Comparison of ENCODE assay signal across 1 cellular context in genomic region chr14:54187439-54187838, GRCh38.
TF ChIP-seq lines count a peak whose summit lies in the region.

No MANE protein-coding gene starts in this region.

TF ChIP-seq in GM23338, 12 proteins besides CTCF, POLR2A, EP300 and RAD21 (continued from another document):
- TF ChIP-seq ZNF462 (CRISPR knock-in tag; IDR thresholded peaks at IDR 0.05), result no peak
- TF ChIP-seq REST (IDR thresholded peaks at IDR 0.05; ENCODE audit: unreplicated experiment), result no peak
- no peak for TF ChIP-seq ETS1 (IDR thresholded peaks at IDR 0.05)
- no peak for TF ChIP-seq JUNB (IDR thresholded peaks at IDR 0.05; ENCODE audit: unreplicated experiment)
- no peak for TF ChIP-seq EZH2 (IDR thresholded peaks at IDR 0.05; ENCODE audit: low read depth, unreplicated experiment)
- TF ChIP-seq POLR2AphosphoS5 (IDR thresholded peaks at IDR 0.05; ENCODE audit: low read depth), result no peak
- TF ChIP-seq ZNF114 (CRISPR knock-in tag; IDR thresholded peaks at IDR 0.05), result no peak
- no peak for TF ChIP-seq EZH2phosphoT487 (IDR thresholded peaks at IDR 0.05; ENCODE audit: unreplicated experiment)
- no peak for TF ChIP-seq CREB1 (CRISPR knock-in tag; IDR thresholded peaks at IDR 0.05; ENCODE audit: low read depth)
TF ChIP-seq in GM23338: peak in this region for 0.
